Comparison of ENCODE assay signal across 9 cellular contexts in the genomic region with DNA sequence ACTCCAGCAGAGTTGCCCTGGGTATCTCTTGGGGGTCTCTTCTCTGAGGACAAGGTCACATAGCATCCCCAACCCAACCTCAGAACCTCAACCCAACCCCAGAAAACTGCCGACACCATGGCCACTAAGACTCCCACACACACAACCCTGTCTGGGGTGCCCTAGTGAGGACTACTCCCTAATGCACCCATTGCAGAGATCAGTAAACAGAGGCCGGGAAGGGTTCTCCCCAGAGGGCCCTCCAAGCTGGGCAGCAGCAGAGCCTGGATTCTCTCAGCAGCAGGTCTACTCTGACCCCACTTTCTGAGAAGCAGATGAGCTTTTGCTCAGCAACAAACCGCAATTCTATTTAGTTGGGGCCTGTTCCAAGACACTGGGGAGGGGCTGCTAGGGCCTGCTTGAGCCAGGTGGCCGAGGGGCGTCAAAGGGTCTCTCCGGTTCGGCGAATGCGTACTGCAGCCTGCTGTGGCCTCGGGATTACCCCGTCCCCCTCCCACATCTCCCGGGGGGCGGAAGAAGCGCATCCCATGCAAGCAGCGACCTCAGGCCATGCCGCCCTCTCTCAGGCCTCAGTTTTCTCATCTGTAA. TPM values are rescaled to one million over a fixed set of nuclear protein-coding genes. Genes with fewer than 3 reads are reported as not detected.
DNase-seq lines count a peak whose midpoint lies in the region; TF ChIP-seq lines count a peak whose summit lies in the region.
"Had no signal": no experiment of that assay in that cellular context is flagged by ENCODE, and none has a peak within 500 bp of the region (broad histone marks: within the 10 kb centered on the region; RNA-seq: fewer than 3 reads in every experiment).

No MANE protein-coding gene starts in this region.

- peak overlapping the region in 5 of 8 donors; percentile 21 to 57 (median 38) for H3K4me3 Mint-ChIP-seq in CD4-positive, alpha-beta memory T cell
- H3K4me3 Mint-ChIP-seq in HFFc6: peak overlapping the region; percentile 30; the same call in 1 of the 2 replicates

- H3K27ac ChIP-seq in CD4-positive, alpha-beta memory T cell (ENCODE audit: low read depth, low read length): no peak overlapping the region
- no peak overlapping the region for H3K27ac ChIP-seq in brain microvascular endothelial cell
- no peak overlapping the region for H3K27ac ChIP-seq in mesodermal cell (ENCODE audit: low read depth, low read length, severe bottlenecking)
- H3K27ac ChIP-seq: SJSA1 had no signal

- H3K4me3 ChIP-seq in CD4-positive, alpha-beta memory T cell (ENCODE audit: low read length in 2 of 2): no peak overlapping the region
- H3K4me3 ChIP-seq in brain microvascular endothelial cell (ENCODE audit: low read depth, low read length): peak overlapping the region; percentile 59
- peak overlapping the region; percentile 58 for H3K4me3 ChIP-seq in mesodermal cell (ENCODE audit: extremely low read depth, insufficient read depth, low read length, poor library complexity, severe bottlenecking)

- intact Hi-C loops in CD4-positive, alpha-beta memory T cell (cut with micrococcal nuclease): no loop called here

- TF ChIP-seq CTCF in HFFc6 (IDR thresholded peaks at IDR 0.05) (no peak), brain microvascular endothelial cell (IDR thresholded peaks at IDR 0.05; ENCODE audit: low read depth, low read length, missing control alignments) (no peak)

- H3K9me3 ChIP-seq in CD4-positive, alpha-beta memory T cell (ENCODE audit: control insufficient read depth in 1 of 2, low read length in 2 of 2): no peaks in the 10 kb centered on the region
- H3K9me3 ChIP-seq in mesodermal cell (ENCODE audit: control insufficient read depth, low read length): no peaks in the 10 kb centered on the region
- H3K9me3 ChIP-seq: SJSA1 had no signal

- H3K4me1 Mint-ChIP-seq in CD4-positive, alpha-beta memory T cell: peaks cover 0 to 17% (median 7%) of the 10 kb centered on the region in 4 donors
- H3K4me1 Mint-ChIP-seq in HFFc6 (ENCODE audit: low read depth): no peaks in the 10 kb centered on the region

- no peaks in the 10 kb centered on the region for H3K4me1 ChIP-seq in CD4-positive, alpha-beta memory T cell (ENCODE audit: insufficient read depth, low read length)
- no peaks in the 10 kb centered on the region for H3K4me1 ChIP-seq in mesodermal cell (ENCODE audit: control insufficient read depth, insufficient read depth, low read length, poor library complexity, severe bottlenecking)

- CTCF ChIA-PET in CD4-positive, alpha-beta memory T cell (lab: Charles Lee; ENCODE audit: partially characterized antibody): no interaction called here

- in situ Hi-C loops in brain microvascular endothelial cell (cut with HindIII; ENCODE audit: low pct_ligation_motif_present, low sequenced_read_pairs): no loop called here

- peaks cover 24 to 29% of the 10 kb centered on the region in 2 donors for H3K27me3 Mint-ChIP-seq in CD4-positive, alpha-beta memory T cell
- peaks cover 27% of the 10 kb centered on the region for H3K27me3 Mint-ChIP-seq in HFFc6 (ENCODE audit: insufficient read depth)

- no peak overlapping the region for H3K27ac Mint-ChIP-seq in CD4-positive, alpha-beta memory T cell
- no peak overlapping the region for H3K27ac Mint-ChIP-seq in HFFc6

- no peaks in the 10 kb centered on the region for H3K36me3 ChIP-seq in CD4-positive, alpha-beta memory T cell (ENCODE audit: insufficient read depth, low read length)
- no peaks in the 10 kb centered on the region for H3K36me3 ChIP-seq in brain microvascular endothelial cell (replicated peaks)
- H3K36me3 ChIP-seq in mesodermal cell (ENCODE audit: control insufficient read depth, insufficient read depth, low read length): no peaks in the 10 kb centered on the region
- H3K36me3 ChIP-seq: SJSA1 had no signal

- POLR2A ChIA-PET in CD4-positive, alpha-beta memory T cell (lab: Charles Lee; ENCODE audit: partially characterized antibody): no interaction called here

- WGBS in mesodermal cell (ENCODE audit: insufficient coverage in 2 of 2), 2 experiments: 32 to 33% methylated on average over 13 to 15 of the region's 16 CpGs

- H3K27me3 ChIP-seq in CD4-positive, alpha-beta memory T cell (ENCODE audit: insufficient read depth, low read length): no peaks in the 10 kb centered on the region
- H3K27me3 ChIP-seq in brain microvascular endothelial cell (replicated peaks): peaks cover 12% of the 10 kb centered on the region

- DNase-seq in CD4-positive, alpha-beta memory T cell: no peak
- no peak for DNase-seq in HFFc6
- DNase-seq in brain microvascular endothelial cell: no peak
- no peak for DNase-seq in NCI-H146 treated with DMSO at 0.1 percent for 48 hours (lab: John Stamatoyannopoulos, UW; ENCODE audit: unreplicated experiment)
- no peak for DNase-seq in mesenteric fat pad (ENCODE audit: low spot score)
- no peak for DNase-seq in RPMI8226
- no peak for DNase-seq in activated CD8-positive, alpha-beta memory T cell treated with anti-CD3 and anti-CD28 coated beads, Interleukin-2, amount 50 U/mL, for 4 hours

- peaks cover 0 to 2% (median 0%) of the 10 kb centered on the region in 8 donors for H3K9me3 Mint-ChIP-seq in CD4-positive, alpha-beta memory T cell
- H3K9me3 Mint-ChIP-seq in HFFc6: no peaks in the 10 kb centered on the region

- no peaks in the 10 kb centered on the region for H3K36me3 Mint-ChIP-seq in CD4-positive, alpha-beta memory T cell
- no peaks in the 10 kb centered on the region for H3K36me3 Mint-ChIP-seq in HFFc6 (ENCODE audit: low read depth)

RNA-seq across cellular contexts. Expression of a gene that starts 0.8 kb away (rescaled TPM):
- not detected for total RNA-seq in CD4-positive, alpha-beta memory T cell
- not detected for polyA plus RNA-seq in CD4-positive, alpha-beta memory T cell
- total RNA-seq in HFFc6 (2021; fragmentation: NEBNext Ultra II Directional; extraction: Animal tissue kit (Norgen Biotek cat#: 25700)): under 1 TPM in 5 of 6 experiments, not detected in 1; 0.05 to 0.19 (median 0.17) TPM
- 5.5 TPM for polyA plus RNA-seq in mesodermal cell (2013, experiment 1 of 2)
- 3.7 TPM for polyA plus RNA-seq in mesodermal cell (2013, experiment 2 of 2)
- not detected for total RNA-seq in mesenteric fat pad
- total RNA-seq: SJSA1 had no signal

Comparison
In these comparisons a context has a peak if more than half of its experiments do, and no peak if none do; other contexts are left out.
1. H3K4me3 ChIP-seq: peak in brain microvascular endothelial cell (single experiment) and mesodermal cell (single experiment); none in CD4-positive, alpha-beta memory T cell (0 of 2).